ENCODE assay signal across 1 cellular context in the genomic region with DNA sequence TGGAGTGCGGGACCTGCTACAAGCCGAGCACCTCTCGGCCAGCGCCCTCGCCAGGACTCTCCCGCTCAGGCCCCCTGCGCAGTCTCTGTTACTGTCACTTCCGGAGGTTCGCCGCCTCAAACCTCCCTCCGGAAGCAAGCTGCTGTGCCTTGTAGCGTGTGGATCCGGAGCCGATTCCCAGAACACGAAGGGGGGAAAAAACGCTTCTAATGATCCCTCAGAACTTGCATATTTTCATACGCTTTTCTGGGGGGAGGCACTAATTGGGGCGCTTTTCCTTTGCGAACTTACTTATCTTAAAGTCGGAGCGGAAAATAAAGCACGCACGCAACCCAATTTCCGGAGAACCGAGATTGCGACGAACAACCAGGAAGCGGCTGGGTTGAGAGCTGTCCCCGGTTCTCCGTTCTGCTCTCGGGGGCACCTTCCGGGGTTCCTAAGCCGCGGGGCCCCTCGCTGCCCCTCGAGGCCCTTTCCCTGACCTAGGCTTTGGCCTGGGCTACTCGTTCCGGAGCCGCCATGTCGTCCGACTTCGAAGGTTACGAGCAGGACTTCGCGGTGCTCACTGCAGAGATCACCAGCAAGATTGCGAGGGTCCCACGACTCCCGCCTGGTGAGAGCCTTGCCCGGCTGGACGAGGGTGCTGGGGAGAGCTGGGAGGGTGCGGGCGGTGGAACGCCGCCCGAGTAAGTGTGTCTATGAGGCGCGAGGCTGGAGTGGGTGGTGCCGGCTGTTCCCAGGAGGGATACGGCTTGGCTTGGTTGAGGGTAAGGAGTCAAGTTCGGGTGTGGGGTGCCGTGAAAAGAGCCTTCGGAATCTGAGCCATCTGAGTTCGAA.
A peak's percentile ranks its signal among the peaks of the same experiment; 100 is the strongest.
TF ChIP-seq lines count a peak whose summit lies in the region.

A gene (plus strand): TSS at position 361 of the 837 bp plus-strand sequence. CDS start 159 bp downstream, at position 520.
A gene with protein sequence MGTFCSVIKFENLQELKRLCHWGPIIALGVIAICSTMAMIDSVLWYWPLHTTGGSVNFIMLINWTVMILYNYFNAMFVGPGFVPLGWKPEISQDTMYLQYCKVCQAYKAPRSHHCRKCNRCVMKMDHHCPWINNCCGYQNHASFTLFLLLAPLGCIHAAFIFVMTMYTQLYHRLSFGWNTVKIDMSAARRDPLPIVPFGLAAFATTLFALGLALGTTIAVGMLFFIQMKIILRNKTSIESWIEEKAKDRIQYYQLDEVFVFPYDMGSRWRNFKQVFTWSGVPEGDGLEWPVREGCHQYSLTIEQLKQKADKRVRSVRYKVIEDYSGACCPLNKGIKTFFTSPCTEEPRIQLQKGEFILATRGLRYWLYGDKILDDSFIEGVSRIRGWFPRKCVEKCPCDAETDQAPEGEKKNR (minus strand): TSS at position 60 of the 837 bp plus-strand sequence. CDS start 1,478 bp downstream, outside the sequence.

TF ChIP-seq in GM12878, 131 proteins besides CTCF, POLR2A, EP300 and RAD21 (continued from another document):
- TF ChIP-seq, protein P1, sequence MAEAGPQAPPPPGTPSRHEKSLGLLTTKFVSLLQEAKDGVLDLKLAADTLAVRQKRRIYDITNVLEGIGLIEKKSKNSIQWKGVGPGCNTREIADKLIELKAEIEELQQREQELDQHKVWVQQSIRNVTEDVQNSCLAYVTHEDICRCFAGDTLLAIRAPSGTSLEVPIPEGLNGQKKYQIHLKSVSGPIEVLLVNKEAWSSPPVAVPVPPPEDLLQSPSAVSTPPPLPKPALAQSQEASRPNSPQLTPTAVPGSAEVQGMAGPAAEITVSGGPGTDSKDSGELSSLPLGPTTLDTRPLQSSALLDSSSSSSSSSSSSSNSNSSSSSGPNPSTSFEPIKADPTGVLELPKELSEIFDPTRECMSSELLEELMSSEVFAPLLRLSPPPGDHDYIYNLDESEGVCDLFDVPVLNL (IDR thresholded peaks at IDR 0.05; ENCODE audit: low read depth, low read length): peak; percentile 46; the same call in 1 of the 2 replicates
- TF ChIP-seq ZBED1 (IDR thresholded peaks at IDR 0.05; ENCODE audit: borderline replicate concordance) (no peak), SIX5 (IDR thresholded peaks at IDR 0.05; ENCODE audit: low read depth, low read length, severe bottlenecking) (peak; percentile 45), CHD1 (IDR thresholded peaks at IDR 0.05; ENCODE audit: low read depth, low read length) (no peak), CBX5 (IDR thresholded peaks at IDR 0.05; ENCODE audit: low read depth) (peak; percentile 72; the same call in 1 of the 2 replicates), GABPA (IDR thresholded peaks at IDR 0.05; ENCODE audit: low read depth) (peak; percentile 97), SP1 (IDR thresholded peaks at IDR 0.05; ENCODE audit: low read depth, low read length) (no peak), ZNF217 (IDR thresholded peaks at IDR 0.05) (0 out of 2 replicates have a peak, but pooled peaks have one; percentile 36), TARDBP (IDR thresholded peaks at IDR 0.05; ENCODE audit: borderline replicate concordance) (no peak), SUZ12 (IDR thresholded peaks at IDR 0.05; ENCODE audit: unreplicated experiment) (no peak), YY1 (IDR thresholded peaks at IDR 0.05; ENCODE audit: low read depth, low read length) (peak; percentile 26), KLF5 (IDR thresholded peaks at IDR 0.05; ENCODE audit: partially characterized antibody) (peak; percentile 85), BCL11A (IDR thresholded peaks at IDR 0.05; ENCODE audit: low read depth, low read length) (no peak), EED (IDR thresholded peaks at IDR 0.05; ENCODE audit: low read depth) (no peak), RCOR1 (conservative IDR thresholded peaks at IDR 0.05; ENCODE audit: low read depth, low read length) (no peak), RELA (IDR thresholded peaks at IDR 0.05; ENCODE audit: borderline replicate concordance, partially characterized antibody) (peak; percentile 61), GATAD2B (conservative IDR thresholded peaks at IDR 0.05; ENCODE audit: low read depth) (peak; percentile 84; the same call in 1 of the 2 replicates), FOS (IDR thresholded peaks at IDR 0.05; ENCODE audit: borderline replicate concordance, extremely low read depth, insufficient read length) (no peak), POLR2AphosphoS2 (IDR thresholded peaks at IDR 0.05; ENCODE audit: low read depth, low read length) (peak; percentile 69), EGR1 (IDR thresholded peaks at IDR 0.05; ENCODE audit: borderline replicate concordance in 1 of 2, low read depth in 2 of 2, low read length in 2 of 2) (no peak), KDM1A (IDR thresholded peaks at IDR 0.05; ENCODE audit: borderline replicate concordance) (no peak)
- TF ChIP-seq, protein P2, sequence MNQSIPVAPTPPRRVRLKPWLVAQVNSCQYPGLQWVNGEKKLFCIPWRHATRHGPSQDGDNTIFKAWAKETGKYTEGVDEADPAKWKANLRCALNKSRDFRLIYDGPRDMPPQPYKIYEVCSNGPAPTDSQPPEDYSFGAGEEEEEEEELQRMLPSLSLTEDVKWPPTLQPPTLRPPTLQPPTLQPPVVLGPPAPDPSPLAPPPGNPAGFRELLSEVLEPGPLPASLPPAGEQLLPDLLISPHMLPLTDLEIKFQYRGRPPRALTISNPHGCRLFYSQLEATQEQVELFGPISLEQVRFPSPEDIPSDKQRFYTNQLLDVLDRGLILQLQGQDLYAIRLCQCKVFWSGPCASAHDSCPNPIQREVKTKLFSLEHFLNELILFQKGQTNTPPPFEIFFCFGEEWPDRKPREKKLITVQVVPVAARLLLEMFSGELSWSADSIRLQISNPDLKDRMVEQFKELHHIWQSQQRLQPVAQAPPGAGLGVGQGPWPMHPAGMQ (IDR thresholded peaks at IDR 0.05; ENCODE audit: borderline replicate concordance): peak; percentile 59; the same call in 1 of the 2 replicates
- TF ChIP-seq, protein P3, sequence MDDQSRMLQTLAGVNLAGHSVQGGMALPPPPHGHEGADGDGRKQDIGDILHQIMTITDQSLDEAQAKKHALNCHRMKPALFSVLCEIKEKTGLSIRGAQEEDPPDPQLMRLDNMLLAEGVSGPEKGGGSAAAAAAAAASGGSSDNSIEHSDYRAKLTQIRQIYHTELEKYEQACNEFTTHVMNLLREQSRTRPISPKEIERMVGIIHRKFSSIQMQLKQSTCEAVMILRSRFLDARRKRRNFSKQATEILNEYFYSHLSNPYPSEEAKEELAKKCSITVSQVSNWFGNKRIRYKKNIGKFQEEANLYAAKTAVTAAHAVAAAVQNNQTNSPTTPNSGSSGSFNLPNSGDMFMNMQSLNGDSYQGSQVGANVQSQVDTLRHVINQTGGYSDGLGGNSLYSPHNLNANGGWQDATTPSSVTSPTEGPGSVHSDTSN (IDR thresholded peaks at IDR 0.05; ENCODE audit: insufficient replicate concordance, low read depth, low read length): no peak
- TF ChIP-seq, protein P4, sequence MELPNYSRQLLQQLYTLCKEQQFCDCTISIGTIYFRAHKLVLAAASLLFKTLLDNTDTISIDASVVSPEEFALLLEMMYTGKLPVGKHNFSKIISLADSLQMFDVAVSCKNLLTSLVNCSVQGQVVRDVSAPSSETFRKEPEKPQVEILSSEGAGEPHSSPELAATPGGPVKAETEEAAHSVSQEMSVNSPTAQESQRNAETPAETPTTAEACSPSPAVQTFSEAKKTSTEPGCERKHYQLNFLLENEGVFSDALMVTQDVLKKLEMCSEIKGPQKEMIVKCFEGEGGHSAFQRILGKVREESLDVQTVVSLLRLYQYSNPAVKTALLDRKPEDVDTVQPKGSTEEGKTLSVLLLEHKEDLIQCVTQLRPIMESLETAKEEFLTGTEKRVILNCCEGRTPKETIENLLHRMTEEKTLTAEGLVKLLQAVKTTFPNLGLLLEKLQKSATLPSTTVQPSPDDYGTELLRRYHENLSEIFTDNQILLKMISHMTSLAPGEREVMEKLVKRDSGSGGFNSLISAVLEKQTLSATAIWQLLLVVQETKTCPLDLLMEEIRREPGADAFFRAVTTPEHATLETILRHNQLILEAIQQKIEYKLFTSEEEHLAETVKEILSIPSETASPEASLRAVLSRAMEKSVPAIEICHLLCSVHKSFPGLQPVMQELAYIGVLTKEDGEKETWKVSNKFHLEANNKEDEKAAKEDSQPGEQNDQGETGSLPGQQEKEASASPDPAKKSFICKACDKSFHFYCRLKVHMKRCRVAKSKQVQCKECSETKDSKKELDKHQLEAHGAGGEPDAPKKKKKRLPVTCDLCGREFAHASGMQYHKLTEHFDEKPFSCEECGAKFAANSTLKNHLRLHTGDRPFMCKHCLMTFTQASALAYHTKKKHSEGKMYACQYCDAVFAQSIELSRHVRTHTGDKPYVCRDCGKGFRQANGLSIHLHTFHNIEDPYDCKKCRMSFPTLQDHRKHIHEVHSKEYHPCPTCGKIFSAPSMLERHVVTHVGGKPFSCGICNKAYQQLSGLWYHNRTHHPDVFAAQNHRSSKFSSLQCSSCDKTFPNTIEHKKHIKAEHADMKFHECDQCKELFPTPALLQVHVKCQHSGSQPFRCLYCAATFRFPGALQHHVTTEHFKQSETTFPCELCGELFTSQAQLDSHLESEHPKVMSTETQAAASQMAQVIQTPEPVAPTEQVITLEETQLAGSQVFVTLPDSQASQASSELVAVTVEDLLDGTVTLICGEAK (IDR thresholded peaks at IDR 0.05; ENCODE audit: borderline replicate concordance): peak; percentile 100
- TF ChIP-seq, protein P5, sequence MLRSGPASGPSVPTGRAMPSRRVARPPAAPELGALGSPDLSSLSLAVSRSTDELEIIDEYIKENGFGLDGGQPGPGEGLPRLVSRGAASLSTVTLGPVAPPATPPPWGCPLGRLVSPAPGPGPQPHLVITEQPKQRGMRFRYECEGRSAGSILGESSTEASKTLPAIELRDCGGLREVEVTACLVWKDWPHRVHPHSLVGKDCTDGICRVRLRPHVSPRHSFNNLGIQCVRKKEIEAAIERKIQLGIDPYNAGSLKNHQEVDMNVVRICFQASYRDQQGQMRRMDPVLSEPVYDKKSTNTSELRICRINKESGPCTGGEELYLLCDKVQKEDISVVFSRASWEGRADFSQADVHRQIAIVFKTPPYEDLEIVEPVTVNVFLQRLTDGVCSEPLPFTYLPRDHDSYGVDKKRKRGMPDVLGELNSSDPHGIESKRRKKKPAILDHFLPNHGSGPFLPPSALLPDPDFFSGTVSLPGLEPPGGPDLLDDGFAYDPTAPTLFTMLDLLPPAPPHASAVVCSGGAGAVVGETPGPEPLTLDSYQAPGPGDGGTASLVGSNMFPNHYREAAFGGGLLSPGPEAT (IDR thresholded peaks at IDR 0.05; ENCODE audit: low read depth): peak; percentile 100
- TF ChIP-seq, protein P6, sequence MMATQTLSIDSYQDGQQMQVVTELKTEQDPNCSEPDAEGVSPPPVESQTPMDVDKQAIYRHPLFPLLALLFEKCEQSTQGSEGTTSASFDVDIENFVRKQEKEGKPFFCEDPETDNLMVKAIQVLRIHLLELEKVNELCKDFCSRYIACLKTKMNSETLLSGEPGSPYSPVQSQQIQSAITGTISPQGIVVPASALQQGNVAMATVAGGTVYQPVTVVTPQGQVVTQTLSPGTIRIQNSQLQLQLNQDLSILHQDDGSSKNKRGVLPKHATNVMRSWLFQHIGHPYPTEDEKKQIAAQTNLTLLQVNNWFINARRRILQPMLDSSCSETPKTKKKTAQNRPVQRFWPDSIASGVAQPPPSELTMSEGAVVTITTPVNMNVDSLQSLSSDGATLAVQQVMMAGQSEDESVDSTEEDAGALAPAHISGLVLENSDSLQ (IDR thresholded peaks at IDR 0.05): peak; percentile 62
- TF ChIP-seq, protein P7, sequence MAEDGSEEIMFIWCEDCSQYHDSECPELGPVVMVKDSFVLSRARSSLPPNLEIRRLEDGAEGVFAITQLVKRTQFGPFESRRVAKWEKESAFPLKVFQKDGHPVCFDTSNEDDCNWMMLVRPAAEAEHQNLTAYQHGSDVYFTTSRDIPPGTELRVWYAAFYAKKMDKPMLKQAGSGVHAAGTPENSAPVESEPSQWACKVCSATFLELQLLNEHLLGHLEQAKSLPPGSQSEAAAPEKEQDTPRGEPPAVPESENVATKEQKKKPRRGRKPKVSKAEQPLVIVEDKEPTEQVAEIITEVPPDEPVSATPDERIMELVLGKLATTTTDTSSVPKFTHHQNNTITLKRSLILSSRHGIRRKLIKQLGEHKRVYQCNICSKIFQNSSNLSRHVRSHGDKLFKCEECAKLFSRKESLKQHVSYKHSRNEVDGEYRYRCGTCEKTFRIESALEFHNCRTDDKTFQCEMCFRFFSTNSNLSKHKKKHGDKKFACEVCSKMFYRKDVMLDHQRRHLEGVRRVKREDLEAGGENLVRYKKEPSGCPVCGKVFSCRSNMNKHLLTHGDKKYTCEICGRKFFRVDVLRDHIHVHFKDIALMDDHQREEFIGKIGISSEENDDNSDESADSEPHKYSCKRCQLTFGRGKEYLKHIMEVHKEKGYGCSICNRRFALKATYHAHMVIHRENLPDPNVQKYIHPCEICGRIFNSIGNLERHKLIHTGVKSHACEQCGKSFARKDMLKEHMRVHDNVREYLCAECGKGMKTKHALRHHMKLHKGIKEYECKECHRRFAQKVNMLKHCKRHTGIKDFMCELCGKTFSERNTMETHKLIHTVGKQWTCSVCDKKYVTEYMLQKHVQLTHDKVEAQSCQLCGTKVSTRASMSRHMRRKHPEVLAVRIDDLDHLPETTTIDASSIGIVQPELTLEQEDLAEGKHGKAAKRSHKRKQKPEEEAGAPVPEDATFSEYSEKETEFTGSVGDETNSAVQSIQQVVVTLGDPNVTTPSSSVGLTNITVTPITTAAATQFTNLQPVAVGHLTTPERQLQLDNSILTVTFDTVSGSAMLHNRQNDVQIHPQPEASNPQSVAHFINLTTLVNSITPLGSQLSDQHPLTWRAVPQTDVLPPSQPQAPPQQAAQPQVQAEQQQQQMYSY (CRISPR knock-in tag; IDR thresholded peaks at IDR 0.05): no peak
